In genomic region chr2:127416486-127417001, GRCh38 we compare ENCODE assay signal across 7 cellular contexts. TPM values are rescaled to one million over a fixed set of nuclear protein-coding genes. Genes with fewer than 3 reads are reported as not detected.
DNase-seq lines count a peak whose midpoint lies in the region; ATAC-seq and TF ChIP-seq lines count a peak whose summit lies in the region.

No MANE protein-coding gene starts in this region.

- intact Hi-C loops in body of pancreas (cut with DNase I), result no loop called here

- peak overlapping the region; percentile 81 for H3K4me2 ChIP-seq in Karpas-422 (ENCODE audit: low read depth, low read length, poor library complexity, severe bottlenecking)

- peak overlapping the region; percentile 48; the same call in 1 of the 2 replicates for H3K9ac ChIP-seq in Karpas-422 (ENCODE audit: low read length)

- H3K79me2 ChIP-seq in Karpas-422 (ENCODE audit: low read length), result no peaks in the 10 kb centered on the region

- peaks cover 3% of the 10 kb centered on the region for H3K9me3 Mint-ChIP-seq in progenitor cell of endocrine pancreas (ENCODE audit: low read depth)

- no peaks in the 10 kb centered on the region for H3K9me2 ChIP-seq in Karpas-422 (replicated peaks; ENCODE audit: insufficient read depth, low read length)

- peak overlapping the region; percentile 73; the same call in 1 of the 2 replicates for H2AFZ ChIP-seq in Karpas-422 (ENCODE audit: low read length)

- H3K4me1 ChIP-seq in Karpas-422 (ENCODE audit: low read length) (peaks cover 9% of the 10 kb centered on the region), ectodermal cell (ENCODE audit: control insufficient read depth, insufficient read depth, low read length) (peaks cover 2% of the 10 kb centered on the region), body of pancreas (peaks cover 26% of the 10 kb centered on the region)

- H3K4me3 ChIP-seq in Karpas-422 (ENCODE audit: low read length) (peak overlapping the region; percentile 65), ectodermal cell (ENCODE audit: insufficient read depth, low read depth, low read length) (peak overlapping the region; percentile 28), H7 (ENCODE audit: insufficient read depth, low read depth, low read length) (no peak overlapping the region), body of pancreas (peak overlapping the region in 1 of 2 donors; percentile 24)

- 51 to 55% methylated on average over 6 of the region's 6 CpGs for WGBS in ectodermal cell, 2 experiments
- WGBS in body of pancreas, 2 donors, result 23 to 66% methylated on average over 6 of the region's 6 CpGs

- no peak for TF ChIP-seq POLR2A in body of pancreas (IDR thresholded peaks at IDR 0.05)

- H3K36me3 Mint-ChIP-seq in progenitor cell of endocrine pancreas (ENCODE audit: insufficient read depth), result no peaks in the 10 kb centered on the region

- H4K20me1 ChIP-seq in Karpas-422 (ENCODE audit: insufficient read depth, low read depth, low read length), result no peaks in the 10 kb centered on the region

- ATAC-seq in GM19438 (IDR thresholded peaks at IDR 0.05; ENCODE audit: low read depth, unreplicated experiment) (peak; percentile 16), HG03442 (IDR thresholded peaks at IDR 0.05; ENCODE audit: unreplicated experiment) (no peak), body of pancreas (no peak)

- H3K27ac ChIP-seq in Karpas-422 (ENCODE audit: low read length) (no peak overlapping the region), ectodermal cell (ENCODE audit: insufficient read depth, low read depth, low read length, poor library complexity, severe bottlenecking) (no peak overlapping the region), body of pancreas (peak overlapping the region in 2 of 4 donors; percentile 18 to 41)

- DNase-seq in Karpas-422 (no peak), progenitor cell of endocrine pancreas (ENCODE audit: low spot score, unreplicated experiment) (no peak), H7 (no peak), body of pancreas (no peak)

- H3K36me3 ChIP-seq in Karpas-422 (ENCODE audit: insufficient read depth, low read length) (no peaks in the 10 kb centered on the region), ectodermal cell (ENCODE audit: control insufficient read depth, insufficient read depth, low read length) (no peaks in the 10 kb centered on the region), H7 (replicated peaks; ENCODE audit: control insufficient read depth, insufficient read depth, low read length) (no peaks in the 10 kb centered on the region), body of pancreas (replicated peaks in 1 of 2; ENCODE audit: insufficient read depth in 1 of 2, low read depth in 2 of 2) (no peaks in the 10 kb centered on the region)

- TF ChIP-seq CTCF in progenitor cell of endocrine pancreas (IDR thresholded peaks at IDR 0.05; ENCODE audit: unreplicated experiment), result no peak
- TF ChIP-seq CTCF in body of pancreas (IDR thresholded peaks at IDR 0.05), result no peak

- H3K4me3 Mint-ChIP-seq in progenitor cell of endocrine pancreas (ENCODE audit: low read depth), result peak overlapping the region; percentile 50

- H3K9me3 ChIP-seq in Karpas-422 (ENCODE audit: low read length) (no peaks in the 10 kb centered on the region), ectodermal cell (ENCODE audit: control insufficient read depth, low read length) (peaks cover 2% of the 10 kb centered on the region), body of pancreas (no peaks in the 10 kb centered on the region)

- peak overlapping the region; percentile 63 for H3K27ac Mint-ChIP-seq in progenitor cell of endocrine pancreas

- peaks cover 39% of the 10 kb centered on the region for H3K27me3 Mint-ChIP-seq in progenitor cell of endocrine pancreas

- peaks cover 27% of the 10 kb centered on the region for H3K4me1 Mint-ChIP-seq in progenitor cell of endocrine pancreas (ENCODE audit: low read depth)

- H3K27me3 ChIP-seq in Karpas-422 (ENCODE audit: low read length), result no peaks in the 10 kb centered on the region
- H3K27me3 ChIP-seq in ectodermal cell (ENCODE audit: control insufficient read depth, insufficient read depth, low read length, poor library complexity, severe bottlenecking), result peaks cover 60% of the 10 kb centered on the region
- H3K27me3 ChIP-seq in H7 (ENCODE audit: control insufficient read depth, insufficient read depth, low read length), result peaks cover 22% of the 10 kb centered on the region
- no peaks in the 10 kb centered on the region for H3K27me3 ChIP-seq in body of pancreas

RNA-seq across cellular contexts. Expression of gene PROC, which starts 1.7 kb away (rescaled TPM):
- total RNA-seq in Karpas-422 (2014; rRNA removed; shearing (Covaris generic); ENCODE audit: low replicate concordance), result not detected in 2 replicates
- 3.1 TPM for polyA plus RNA-seq in ectodermal cell (2013, experiment 1 of 4)
- polyA plus RNA-seq in ectodermal cell (2013, experiment 2 of 4), result 1.5 TPM
- 3.7 TPM for polyA plus RNA-seq in ectodermal cell (2013, experiment 3 of 4)
- 3.1 TPM for polyA plus RNA-seq in ectodermal cell (2013, experiment 4 of 4)
- total RNA-seq in progenitor cell of endocrine pancreas (18.7 and 25.3 TPM in 2 replicates), body of pancreas (under 1 TPM in 1 of 2 donors, not detected in 1; 0.26 TPM)
- 0.31 TPM in 1 of 2 replicates, not detected in the other for total RNA-seq in H7 (2014; rRNA removed; shearing (Covaris generic))

RNA-seq across cellular contexts. Expression of gene MAP3K2, which starts 28.8 kb away (rescaled TPM):
- total RNA-seq in Karpas-422 (2014; rRNA removed; shearing (Covaris generic); ENCODE audit: low replicate concordance), result 36.0 and 40.7 TPM in 2 replicates
- 17.3 TPM for polyA plus RNA-seq in ectodermal cell (2013, experiment 1 of 4)
- 15.5 TPM for polyA plus RNA-seq in ectodermal cell (2013, experiment 2 of 4)
- 11.9 TPM for polyA plus RNA-seq in ectodermal cell (2013, experiment 3 of 4)
- 13.3 TPM for polyA plus RNA-seq in ectodermal cell (2013, experiment 4 of 4)
- total RNA-seq in progenitor cell of endocrine pancreas, result 33.9 and 34.5 TPM in 2 replicates
- 18.0 and 22.8 TPM in 2 replicates for total RNA-seq in H7 (2014; rRNA removed; shearing (Covaris generic))
- total RNA-seq in body of pancreas, result 10 to 100 TPM; 27.8 to 35.3 TPM

Comparison
In these comparisons a context has a peak if more than half of its experiments do, and no peak if none do; other contexts are left out.
1. RNA of gene PROC, which starts 1.7 kb away (total RNA-seq): 18.7 to 25.3 TPM in progenitor cell of endocrine pancreas; 0.31 TPM in H7, 0.26 TPM in body of pancreas and not detected in Karpas-422; every median in the first group is over 10 times any median in the second.